ENCODE assay signal across 8 cellular contexts in genomic region chr17:67378444-67379250, GRCh38. TPM values are rescaled to one million over a fixed set of nuclear protein-coding genes. Genes with fewer than 3 reads are reported as not detected.
DNase-seq lines count a peak whose midpoint lies in the region; ATAC-seq, FAIRE-seq and TF ChIP-seq lines count a peak whose summit lies in the region.

No MANE protein-coding gene starts in this region.

- peaks cover 42% of the 10 kb centered on the region for H3K4me1 ChIP-seq in HepG2 (ENCODE audit: insufficient read depth, low read length)

- no peaks in the 10 kb centered on the region for H3K9me3 ChIP-seq in HepG2 (ENCODE audit: low read length)

- H4K20me1 ChIP-seq in HepG2 (ENCODE audit: insufficient read depth, low read length) = no peaks in the 10 kb centered on the region

- H2AFZ ChIP-seq in HepG2 (ENCODE audit: low read length) = peak overlapping the region; percentile 95

- peak; percentile 89 for TF ChIP-seq RAD21 in HepG2 (CRISPR knock-in tag; IDR thresholded peaks at IDR 0.05)

- in situ Hi-C loops in HepG2 (cut with HindIII; ENCODE audit: extremely low pct_ligation_motif_present, low pct_unique_long_range_greater_than_20kb) = loop anchor here (5.0 to 10.0 kb wide), 3 partner anchors 89 to 314 kb away; no protein-coding TSS in a partner anchor

- H3K9ac ChIP-seq in HepG2 (ENCODE audit: insufficient read depth, low read depth, low read length) = peak overlapping the region; percentile 68

- TF ChIP-seq EP300 in HepG2 (IDR thresholded peaks at IDR 0.05; ENCODE audit: low read depth in 2 of 2, low read length in 2 of 2) (no peak), HepG2 (CRISPR knock-in tag; IDR thresholded peaks at IDR 0.05; ENCODE audit: borderline replicate concordance) (no peak)

- H3K27ac ChIP-seq in coronary artery (peak overlapping the region; percentile 83 to 94), HepG2 (ENCODE audit: extremely low read length, insufficient read depth, low read length) (no peak overlapping the region)

- POLR2A ChIA-PET in HepG2 (lab: Yijun Ruan, JAX) = interaction anchor here (0.7 to 2.5 kb wide), 4 partner anchors 12 to 338 kb away, joined by 3 to 12 read pairs (median 6); partner anchors contain the start of gene PSMD12

- peak; percentile 96 for TF ChIP-seq CTCF in GM10266 (IDR thresholded peaks at IDR 0.05; ENCODE audit: control insufficient read depth, insufficient read depth, low read depth, missing control alignments)
- peak; percentile 39 for TF ChIP-seq CTCF in coronary artery (IDR thresholded peaks at IDR 0.05)
- TF ChIP-seq CTCF in HepG2 (CRISPR knock-in tag; IDR thresholded peaks at IDR 0.05) = peak; percentile 83

- FAIRE-seq in HepG2 (lab: Jason Lieb, UNC) = no peak

- CTCF ChIA-PET in HepG2 (lab: Yijun Ruan, JAX; ENCODE audit: low intra/inter-chr PET ratio, low total read pairs) = interaction anchor here (0.7 to 2.5 kb wide), 8 partner anchors 8 to 311 kb away, joined by 3 to 21 read pairs (median 8); no protein-coding TSS in a partner anchor

- no peaks in the 10 kb centered on the region for H3K79me2 ChIP-seq in HepG2 (ENCODE audit: insufficient read depth, low read length)

- no peak for TF ChIP-seq POLR2A in HepG2 (IDR thresholded peaks at IDR 0.05; ENCODE audit: insufficient read depth in 1 of 2, low read depth in 2 of 2, low read length in 2 of 2)

- 0 out of 5 replicates have a peak, but pooled peaks cover 0 to 6% of the 10 kb centered on the region in 2 experiments for H3K27me3 ChIP-seq in HepG2 (ENCODE audit: control insufficient read depth in 1 of 2, insufficient read depth in 2 of 2, low read length in 2 of 2)

- peak overlapping the region; percentile 88 for H3K4me3 ChIP-seq in coronary artery
- H3K4me3 ChIP-seq in HepG2 (replicated peaks in 1 of 3; ENCODE audit: insufficient read depth in 1 of 3, low read depth in 2 of 3, low read length in 3 of 3) = peak overlapping the region; percentile 87 to 90 (median 87)

- intact Hi-C loops in HepG2 (cut with micrococcal nuclease; ENCODE audit: unreplicated experiment) = loop anchor here (1.0 to 5.0 kb wide), 3 partner anchors 12 to 254 kb away; partner anchors contain the start of gene PSMD12

- BruUV-seq in HepG2 (replicated peaks; lab: Mats Ljungman, UMichigan) = no TSS peak

- peak; percentile 32 for ATAC-seq in HG03039 (IDR thresholded peaks at IDR 0.05; ENCODE audit: unreplicated experiment)
- peak; percentile 62 for ATAC-seq in HepG2

- 1% methylated on average over 53 of the region's 72 CpGs for WGBS in HepG2 (ENCODE audit: low lambda C conversion rate)

- peak overlapping the region; percentile 99 for H3K4me2 ChIP-seq in HepG2 (ENCODE audit: low read depth, low read length)

- H3K36me3 ChIP-seq in HepG2 (replicated peaks in 1 of 2; ENCODE audit: control insufficient read depth in 1 of 2, insufficient read depth in 2 of 2, low read length in 2 of 2) = no peaks in the 10 kb centered on the region

- DNase-seq in GM10266 (ENCODE audit: extremely low spot score) (peak; percentile 88), NCI-H226 (peak; percentile 66), coronary artery (ENCODE audit: low spot score) (peak; percentile 79), HepG2 (ENCODE audit: low spot score) (peak; percentile 72), OCI-M2 (lab: John Stamatoyannopoulos, UW; ENCODE audit: unreplicated experiment) (no peak)
- DNase-seq in activated CD4-positive, alpha-beta T cell treated with anti-CD3 and anti-CD28 coated beads for 48 hours = peak; percentile 86
- DNase-seq in stimulated activated CD4-positive, alpha-beta T cell treated with anti-CD3 and anti-CD28 coated beads, Interleukin-2, amount 100 ng/mL, for 4 hours (ENCODE audit: low read depth) = peak; percentile 63

TF ChIP-seq in HepG2, 621 proteins besides CTCF, POLR2A, EP300 and RAD21 (continues in another document):
- TF ChIP-seq NFAT5 (CRISPR knock-in tag; IDR thresholded peaks at IDR 0.05) (no peak; the same call in none of the 2 replicates), NR2F1 (CRISPR knock-in tag; IDR thresholded peaks at IDR 0.05) (no peak), RFX5 (IDR thresholded peaks at IDR 0.05; ENCODE audit: low read depth, low read length) (no peak)

RNA-seq across cellular contexts. Expression of gene PITPNC1, which starts 1.6 kb away (rescaled TPM):
- 3.7 and 4.1 TPM in 2 replicates for total RNA-seq in HepG2 (2016; rRNA removed; fragmentation: Illumina TruSeq; extraction: Trizol)
- 2.6 and 3.8 TPM in 2 replicates for total RNA-seq in HepG2 (2016; cell fraction: cytosol; rRNA removed; fragmentation: Illumina TruSeq; extraction: Trizol; ENCODE audit: low read depth)
- 3.1 and 4.2 TPM in 2 replicates for total RNA-seq in HepG2 (2016; cell fraction: insoluble cytoplasmic fraction; rRNA removed; fragmentation: Illumina TruSeq; extraction: Trizol)
- 5.9 and 7.2 TPM in 2 replicates for total RNA-seq in HepG2 (2016; cell fraction: membrane; rRNA removed; fragmentation: Illumina TruSeq; extraction: Trizol)
- 3.4 and 3.9 TPM in 2 replicates for total RNA-seq in HepG2 (2016; cell fraction: nucleus; rRNA removed; fragmentation: Illumina TruSeq; extraction: Trizol)
- 3.8 and 5.7 TPM in 2 replicates for polyA plus RNA-seq in HepG2 (2011; rRNA removed)
- 3.4 and 4.7 TPM in 2 replicates for polyA plus RNA-seq in HepG2 (2011; cell fraction: cytosol; rRNA removed)
- 1.5 and 1.9 TPM in 2 replicates for polyA plus RNA-seq in HepG2 (2011; cell fraction: nucleus; rRNA removed)
- 4.6 and 6.5 TPM in 2 replicates for polyA plus RNA-seq in HepG2 (2012)
- polyA plus RNA-seq in HepG2 (2016; cell fraction: cytosol; fragmentation: Illumina TruSeq; extraction: Trizol; ENCODE audit: low read depth) = 5.8 and 6.2 TPM in 2 replicates
- polyA plus RNA-seq in HepG2 (2016; cell fraction: insoluble cytoplasmic fraction; fragmentation: Illumina TruSeq; extraction: Trizol; ENCODE audit: low read depth) = 4.8 and 6.5 TPM in 2 replicates
- polyA plus RNA-seq in HepG2 (2016; cell fraction: membrane; fragmentation: Illumina TruSeq; extraction: Trizol; ENCODE audit: low read depth) = 8.3 and 9.8 TPM in 2 replicates
- polyA plus RNA-seq in HepG2 (2016; cell fraction: nucleus; fragmentation: Illumina TruSeq; extraction: Trizol; ENCODE audit: insufficient read depth, low read depth) = 4.8 and 6.1 TPM in 2 replicates
- polyA minus RNA-seq in HepG2 (2011; rRNA and poly(A)+ RNA removed; ENCODE audit: low replicate concordance) = 2.4 and 9.2 TPM in 2 replicates
- 3.4 and 3.7 TPM in 2 replicates for polyA minus RNA-seq in HepG2 (2011; cell fraction: cytosol; rRNA and poly(A)+ RNA removed)
- polyA minus RNA-seq in HepG2 (2011; cell fraction: nucleus; rRNA and poly(A)+ RNA removed) = 5.8 and 7.1 TPM in 2 replicates

RNA-seq across cellular contexts. Expression of gene PSMD12, which starts 12.3 kb away (rescaled TPM):
- total RNA-seq in HepG2 (2016; rRNA removed; fragmentation: Illumina TruSeq; extraction: Trizol) = 71.7 and 115 TPM in 2 replicates
- total RNA-seq in HepG2 (2016; cell fraction: cytosol; rRNA removed; fragmentation: Illumina TruSeq; extraction: Trizol; ENCODE audit: low read depth) = 7.4 and 12.1 TPM in 2 replicates
- 75.7 and 110 TPM in 2 replicates for total RNA-seq in HepG2 (2016; cell fraction: insoluble cytoplasmic fraction; rRNA removed; fragmentation: Illumina TruSeq; extraction: Trizol)
- 18.1 and 21.0 TPM in 2 replicates for total RNA-seq in HepG2 (2016; cell fraction: membrane; rRNA removed; fragmentation: Illumina TruSeq; extraction: Trizol)
- total RNA-seq in HepG2 (2016; cell fraction: nucleus; rRNA removed; fragmentation: Illumina TruSeq; extraction: Trizol) = 55.8 and 57.0 TPM in 2 replicates
- 25.3 and 27.4 TPM in 2 replicates for polyA plus RNA-seq in HepG2 (2011; rRNA removed)
- polyA plus RNA-seq in HepG2 (2011; cell fraction: cytosol; rRNA removed) = 15.9 and 21.9 TPM in 2 replicates
- 13.2 and 13.6 TPM in 2 replicates for polyA plus RNA-seq in HepG2 (2011; cell fraction: nucleus; rRNA removed)
- 54.8 and 61.8 TPM in 2 replicates for polyA plus RNA-seq in HepG2 (2012)
- 10.3 and 10.9 TPM in 2 replicates for polyA plus RNA-seq in HepG2 (2016; cell fraction: cytosol; fragmentation: Illumina TruSeq; extraction: Trizol; ENCODE audit: low read depth)
- polyA plus RNA-seq in HepG2 (2016; cell fraction: insoluble cytoplasmic fraction; fragmentation: Illumina TruSeq; extraction: Trizol; ENCODE audit: low read depth) = 145 and 154 TPM in 2 replicates
- polyA plus RNA-seq in HepG2 (2016; cell fraction: membrane; fragmentation: Illumina TruSeq; extraction: Trizol; ENCODE audit: low read depth) = 14.8 and 15.6 TPM in 2 replicates
- 77.3 and 80.9 TPM in 2 replicates for polyA plus RNA-seq in HepG2 (2016; cell fraction: nucleus; fragmentation: Illumina TruSeq; extraction: Trizol; ENCODE audit: insufficient read depth, low read depth)
- polyA minus RNA-seq in HepG2 (2011; rRNA and poly(A)+ RNA removed; ENCODE audit: low replicate concordance) = 7.5 and 11.6 TPM in 2 replicates
- 26.6 and 26.8 TPM in 2 replicates for polyA minus RNA-seq in HepG2 (2011; cell fraction: cytosol; rRNA and poly(A)+ RNA removed)
- polyA minus RNA-seq in HepG2 (2011; cell fraction: nucleus; rRNA and poly(A)+ RNA removed) = 50.7 and 56.8 TPM in 2 replicates

Comparison
In these comparisons a context has a peak if more than half of its experiments do, and no peak if none do; other contexts are left out.
1. CTCF ChIP-seq: peak in every context shown above with its lines; median percentile 96 in GM10266; 83 in HepG2; 39 in coronary artery.